Comparison of ENCODE assay signal across 11 cellular contexts in genomic region chr15:25416693-25417092, GRCh38. TPM values are rescaled to one million over a fixed set of nuclear protein-coding genes. Genes with fewer than 3 reads are reported as not detected.
DNase-seq lines count a peak whose midpoint lies in the region; ATAC-seq and TF ChIP-seq lines count a peak whose summit lies in the region.
"Had no signal": no experiment of that assay in that cellular context is flagged by ENCODE, and none has a peak within 500 bp of the region (broad histone marks: within the 10 kb centered on the region; RNA-seq: fewer than 3 reads in every experiment).

No MANE protein-coding gene starts in this region.

- intact Hi-C loops in esophagus muscularis mucosa (cut with DNase I), result no loop called here

- no peaks in the 10 kb centered on the region for H3K9me3 ChIP-seq in esophagus muscularis mucosa
- H3K9me3 ChIP-seq: adrenal gland had no signal

- peak; percentile 27 for DNase-seq in NCI-H2029 treated with DMSO at 0.1 percent for 48 hours (lab: John Stamatoyannopoulos, UW)
- peak; percentile 87 for DNase-seq in kidney tubule cell (ENCODE audit: low spot score)
- no peak for DNase-seq in amygdala (lab: John Stamatoyannopoulos, UW)
- no peak for DNase-seq in DMS 273 (lab: John Stamatoyannopoulos, UW; ENCODE audit: unreplicated experiment)
- DNase-seq in esophagus muscularis mucosa (ENCODE audit: extremely low spot score), result no peak
- DNase-seq: GF-D8 had no signal

- WGBS in esophagus muscularis mucosa, result 75% methylated on average over 3 of the region's 3 CpGs

- TF ChIP-seq POLR2A in GM18505 (IDR thresholded peaks at IDR 0.05; ENCODE audit: borderline replicate concordance, extremely low read depth, insufficient read depth, insufficient read length), result no peak
- TF ChIP-seq POLR2A in esophagus muscularis mucosa (IDR thresholded peaks at IDR 0.05; ENCODE audit: low read depth), result no peak

- no peak for TF ChIP-seq EP300 in esophagus muscularis mucosa (IDR thresholded peaks at IDR 0.05)

- H3K27ac ChIP-seq in esophagus muscularis mucosa (replicated peaks in 1 of 4), result no peak overlapping the region
- H3K27ac ChIP-seq: adrenal gland, parathyroid adenoma had no signal

- no peaks in the 10 kb centered on the region for H3K36me3 ChIP-seq in esophagus muscularis mucosa
- H3K36me3 ChIP-seq: adrenal gland had no signal

- peaks cover 18 to 39% (median 29%) of the 10 kb centered on the region in 4 donors for H3K4me1 ChIP-seq in esophagus muscularis mucosa
- H3K4me1 ChIP-seq: parathyroid adenoma had no signal

- TF ChIP-seq CTCF in esophagus muscularis mucosa (IDR thresholded peaks at IDR 0.05), result no peak

- H3K27me3 ChIP-seq in esophagus muscularis mucosa, result no peaks in the 10 kb centered on the region
- H3K27me3 ChIP-seq: adrenal gland had no signal

- no peak overlapping the region for H3K4me3 ChIP-seq in esophagus muscularis mucosa

- ATAC-seq in GM18505 (IDR thresholded peaks at IDR 0.05; ENCODE audit: unreplicated experiment) (peak; percentile 57), GM21723 (IDR thresholded peaks at IDR 0.05; ENCODE audit: unreplicated experiment) (peak; percentile 46), GM18873 (IDR thresholded peaks at IDR 0.05; ENCODE audit: low FRiP score, unreplicated experiment) (no peak)

RNA-seq across cellular contexts. Expression of gene UBE3A, which starts 22.1 kb away (rescaled TPM):
- total RNA-seq in esophagus muscularis mucosa, result 10 to 100 TPM; 73.9 to 97.6 (median 80.1) TPM

Comparison
In these comparisons a context has a peak if more than half of its experiments do, and no peak if none do; other contexts are left out.
1. DNase-seq: peak in NCI-H2029 treated with DMSO at 0.1 percent for 48 hours (single experiment) and kidney tubule cell (single experiment); none in amygdala (0 of 56), DMS 273 (single experiment) and esophagus muscularis mucosa (single experiment).